25 cellular contexts compared by ENCODE assay signal in genomic region chr22:36002861-36003260, GRCh38.
"Had no signal": no experiment of that assay in that cellular context is flagged by ENCODE, and none has a peak within 500 bp of the region (broad histone marks: within the 10 kb centered on the region; RNA-seq: fewer than 3 reads in every experiment).

No MANE protein-coding gene starts in this region.

- H3K9me3 Mint-ChIP-seq: immature natural killer cell; naive B cell; natural killer cell; stimulated activated memory B cell treated with anti-CD40 and anti-IgM and Interleukin-4, amounts not matched to agents 10 μg/mL and 1 μg/mL and 100 μg/mL, for 72 hours; stimulated activated naive CD8-positive, alpha-beta T cell treated with anti-CD3 and anti-CD28 coated beads, Interleukin-15, amount 100 ng/mL, for 72 hours; type B pancreatic cell had no signal

- ATAC-seq: left colon; left lung; lower lobe of right lung; natural killer cell; right lobe of liver; stimulated activated memory B cell treated with anti-CD40 and anti-IgM and Interleukin-4, amounts not matched to agents 10 μg/mL and 1 μg/mL and 100 μg/mL, for 72 hours; stimulated activated naive CD8-positive, alpha-beta T cell treated with anti-CD3 and anti-CD28 coated beads, Interleukin-15, amount 100 ng/mL, for 72 hours had no signal

- H3K36me3 Mint-ChIP-seq: naive B cell; natural killer cell; stimulated activated memory B cell treated with anti-CD40 and anti-IgM and Interleukin-4, amounts not matched to agents 10 μg/mL and 1 μg/mL and 100 μg/mL, for 72 hours had no signal

- H3K27me3 ChIP-seq: left lung, ovary, right atrium auricular region, right lobe of liver, tibial nerve, uterus had no signal

- H3K4me2 ChIP-seq: smooth muscle cell had no signal

- DNase-seq: immature natural killer cell; kidney; left colon; left lung; lower lobe of right lung; mammary epithelial cell; mesenchymal stem cell; naive B cell; natural killer cell; ovary; right lobe of liver; stimulated activated CD4-positive, alpha-beta T cell treated with anti-CD3 and anti-CD28 coated beads, Interleukin-1b, Interleukin-23, amount 100 ng/mL, for 48 hours; stimulated activated CD4-positive, alpha-beta T cell treated with anti-CD3 and anti-CD28 coated beads, Interleukin-2, amount 100 ng/mL, for 48 hours; stimulated activated CD4-positive, alpha-beta T cell treated with anti-CD3 and anti-CD28 coated beads, Interleukin-4, amount 100 ng/mL, for 4 hours; stimulated activated CD8-positive, alpha-beta memory T cell treated with anti-CD3 and anti-CD28 coated beads, Interleukin-4, amount 100 ng/mL, for 48 hours; stimulated activated naive CD4-positive, alpha-beta T cell treated with Interleukin-2 at 50 U/mL for 16 hours; stimulated activated naive CD8-positive, alpha-beta T cell treated with anti-CD3 and anti-CD28 coated beads, Interleukin-15, amount 100 ng/mL, for 72 hours; substantia nigra; uterus had no signal

- H3K27ac Mint-ChIP-seq: immature natural killer cell; naive B cell; natural killer cell; progenitor cell of endocrine pancreas; stimulated activated memory B cell treated with anti-CD40 and anti-IgM and Interleukin-4, amounts not matched to agents 10 μg/mL and 1 μg/mL and 100 μg/mL, for 72 hours; stimulated activated naive CD8-positive, alpha-beta T cell treated with anti-CD3 and anti-CD28 coated beads, Interleukin-15, amount 100 ng/mL, for 72 hours; type B pancreatic cell had no signal

- H3K4me1 ChIP-seq: left lung had no signal

- H3K27ac ChIP-seq: left lung, lower lobe of right lung, ovary, right atrium auricular region, right lobe of liver, tibial nerve, uterus had no signal

- H3K9me3 ChIP-seq: left lung, lower lobe of right lung, ovary, right atrium auricular region, right lobe of liver, tibial nerve, uterus had no signal

- H3K27me3 Mint-ChIP-seq: progenitor cell of endocrine pancreas, type B pancreatic cell had no signal

- H3K4me3 Mint-ChIP-seq: immature natural killer cell; naive B cell; natural killer cell; stimulated activated memory B cell treated with anti-CD40 and anti-IgM and Interleukin-4, amounts not matched to agents 10 μg/mL and 1 μg/mL and 100 μg/mL, for 72 hours; stimulated activated naive CD8-positive, alpha-beta T cell treated with anti-CD3 and anti-CD28 coated beads, Interleukin-15, amount 100 ng/mL, for 72 hours; type B pancreatic cell had no signal

- H3K4me3 ChIP-seq: left lung, lower lobe of right lung, ovary, right atrium auricular region, right lobe of liver, smooth muscle cell, tibial nerve, uterus had no signal

- H3K36me3 ChIP-seq: left lung, lower lobe of right lung, ovary, right atrium auricular region, right lobe of liver, tibial nerve, uterus had no signal

- H3K4me1 Mint-ChIP-seq: immature natural killer cell; naive B cell; natural killer cell; stimulated activated memory B cell treated with anti-CD40 and anti-IgM and Interleukin-4, amounts not matched to agents 10 μg/mL and 1 μg/mL and 100 μg/mL, for 72 hours; stimulated activated naive CD8-positive, alpha-beta T cell treated with anti-CD3 and anti-CD28 coated beads, Interleukin-15, amount 100 ng/mL, for 72 hours had no signal
